Comparison of ENCODE assay signal across 10 cellular contexts in the genomic region with DNA sequence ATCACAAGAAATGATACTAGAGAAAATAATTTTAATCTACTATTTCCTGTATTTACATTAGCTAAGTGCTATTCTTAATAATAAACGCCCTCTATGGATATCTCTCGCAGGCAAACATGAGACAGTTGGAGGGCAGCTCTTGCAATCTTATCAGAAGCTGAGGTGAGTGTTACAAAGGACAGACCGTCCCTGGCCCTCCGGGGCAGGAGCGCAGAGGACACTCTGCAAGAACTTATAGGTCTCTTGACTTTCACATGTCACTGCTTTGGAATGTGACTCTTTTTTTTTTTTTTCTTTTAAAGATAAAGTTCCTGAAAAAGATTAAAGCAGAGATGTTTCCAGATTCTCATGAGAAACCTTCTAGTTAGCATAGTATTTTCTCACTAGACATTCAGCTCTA. TPM values are rescaled to one million over a fixed set of nuclear protein-coding genes. Genes with fewer than 3 reads are reported as not detected.
DNase-seq lines count a peak whose midpoint lies in the region; ATAC-seq and TF ChIP-seq lines count a peak whose summit lies in the region.
"Had no signal": no experiment of that assay in that cellular context is flagged by ENCODE, and none has a peak within 500 bp of the region (broad histone marks: within the 10 kb centered on the region; RNA-seq: fewer than 3 reads in every experiment).

No MANE protein-coding gene starts in this region.

- H3K4me1 Mint-ChIP-seq in activated naive CD8-positive, alpha-beta T cell treated with anti-CD3 and anti-CD28 coated beads, Interleukin-2, amount 50 U/mL, for 24 hours: peaks cover 16% of the 10 kb centered on the region

- H3K27ac ChIP-seq in 22Rv1 (peak overlapping the region; percentile 50), lung (ENCODE audit: low read depth in 1 of 2, low read length in 1 of 2) (peak overlapping the region in 1 of 2 donors; percentile 76)
- H3K27ac ChIP-seq: HL-60 had no signal

- H3K4me3 ChIP-seq in lung: no peak overlapping the region

- no peak overlapping the region for H3K27ac Mint-ChIP-seq in activated naive CD8-positive, alpha-beta T cell treated with anti-CD3 and anti-CD28 coated beads, Interleukin-2, amount 50 U/mL, for 24 hours

- no peaks in the 10 kb centered on the region for H3K36me3 ChIP-seq in lung (ENCODE audit: control insufficient read depth in 2 of 2, insufficient read depth in 2 of 2, low read length in 2 of 2)

- no peaks in the 10 kb centered on the region for H3K9me3 ChIP-seq in lung (ENCODE audit: control insufficient read depth in 2 of 2, insufficient read depth in 1 of 2, low read length in 1 of 2)

- H3K9me3 Mint-ChIP-seq in activated naive CD8-positive, alpha-beta T cell treated with anti-CD3 and anti-CD28 coated beads, Interleukin-2, amount 50 U/mL, for 24 hours: no peaks in the 10 kb centered on the region

- H3K36me3 Mint-ChIP-seq in activated naive CD8-positive, alpha-beta T cell treated with anti-CD3 and anti-CD28 coated beads, Interleukin-2, amount 50 U/mL, for 24 hours (ENCODE audit: low read depth): peaks cover 43% of the 10 kb centered on the region

- peaks cover 0 to 12% of the 10 kb centered on the region in 2 donors for H3K4me1 ChIP-seq in lung (ENCODE audit: control insufficient read depth in 2 of 2, insufficient read depth in 2 of 2, low read length in 2 of 2)

- TF ChIP-seq CTCF in 22Rv1 (IDR thresholded peaks at IDR 0.05) (no peak), lung (IDR thresholded peaks at IDR 0.05; ENCODE audit: control extremely low read depth, extremely low read depth) (no peak)

- no peaks in the 10 kb centered on the region for H3K27me3 Mint-ChIP-seq in activated naive CD8-positive, alpha-beta T cell treated with anti-CD3 and anti-CD28 coated beads, Interleukin-2, amount 50 U/mL, for 24 hours

- H3K27me3 ChIP-seq in lung (ENCODE audit: control insufficient read depth, insufficient read depth): no peaks in the 10 kb centered on the region

- ATAC-seq in lung (ENCODE audit: insufficient read depth, low FRiP score) (peak; percentile 58), HG02678 (IDR thresholded peaks at IDR 0.05; ENCODE audit: unreplicated experiment) (no peak)
- ATAC-seq in activated naive CD8-positive, alpha-beta T cell treated with anti-CD3 and anti-CD28 coated beads, Interleukin-2, amount 50 U/mL, for 24 hours: no peak

- H3K4me3 Mint-ChIP-seq in activated naive CD8-positive, alpha-beta T cell treated with anti-CD3 and anti-CD28 coated beads, Interleukin-2, amount 50 U/mL, for 24 hours: no peak overlapping the region

- DNase-seq in M059J (ENCODE audit: low read depth): peak; percentile 83
- DNase-seq in dermis blood vessel endothelial cell: peak; percentile 50
- peak; percentile 71 for DNase-seq in lung (ENCODE audit: low spot score)
- no peak for DNase-seq in stimulated activated CD8-positive, alpha-beta memory T cell treated with anti-CD3 and anti-CD28 coated beads, Interleukin-4, amount 100 ng/mL, for 48 hours
- DNase-seq in activated naive CD8-positive, alpha-beta T cell treated with anti-CD3 and anti-CD28 coated beads, Interleukin-2, amount 50 U/mL, for 24 hours: no peak
- no peak for DNase-seq in NCI-H1417 (lab: John Stamatoyannopoulos, UW)
- DNase-seq: T-helper 1 cell had no signal

- WGBS in lung, 2 donors: 34 to 68% methylated on average over 5 of the region's 5 CpGs

RNA-seq across cellular contexts. Expression of a gene that starts 57.3 kb away (rescaled TPM):
- total RNA-seq in M059J (2014; rRNA removed; shearing (Covaris generic)): 3.3 and 7.7 TPM in 2 replicates
- total RNA-seq in dermis blood vessel endothelial cell: 0.70 and 0.85 TPM in 2 replicates
- 10 to 100 TPM; 14.8 to 20.0 TPM for total RNA-seq in lung
- polyA plus RNA-seq in lung: 10 to 100 TPM in 1 of 2 donors, 1 to 10 TPM in 1; 6.5 to 16.4 TPM

Comparison
In these comparisons a context has a peak if more than half of its experiments do, and no peak if none do; other contexts are left out.
1. DNase-seq: peak in M059J (single experiment), dermis blood vessel endothelial cell (single experiment) and lung (single experiment); none in stimulated activated CD8-positive, alpha-beta memory T cell treated with anti-CD3 and anti-CD28 coated beads, Interleukin-4, amount 100 ng/mL, for 48 hours (single experiment), activated naive CD8-positive, alpha-beta T cell treated with anti-CD3 and anti-CD28 coated beads, Interleukin-2, amount 50 U/mL, for 24 hours (single experiment) and NCI-H1417 (0 of 3).